Comparison of ENCODE assay signal across 8 cellular contexts in the genomic region with DNA sequence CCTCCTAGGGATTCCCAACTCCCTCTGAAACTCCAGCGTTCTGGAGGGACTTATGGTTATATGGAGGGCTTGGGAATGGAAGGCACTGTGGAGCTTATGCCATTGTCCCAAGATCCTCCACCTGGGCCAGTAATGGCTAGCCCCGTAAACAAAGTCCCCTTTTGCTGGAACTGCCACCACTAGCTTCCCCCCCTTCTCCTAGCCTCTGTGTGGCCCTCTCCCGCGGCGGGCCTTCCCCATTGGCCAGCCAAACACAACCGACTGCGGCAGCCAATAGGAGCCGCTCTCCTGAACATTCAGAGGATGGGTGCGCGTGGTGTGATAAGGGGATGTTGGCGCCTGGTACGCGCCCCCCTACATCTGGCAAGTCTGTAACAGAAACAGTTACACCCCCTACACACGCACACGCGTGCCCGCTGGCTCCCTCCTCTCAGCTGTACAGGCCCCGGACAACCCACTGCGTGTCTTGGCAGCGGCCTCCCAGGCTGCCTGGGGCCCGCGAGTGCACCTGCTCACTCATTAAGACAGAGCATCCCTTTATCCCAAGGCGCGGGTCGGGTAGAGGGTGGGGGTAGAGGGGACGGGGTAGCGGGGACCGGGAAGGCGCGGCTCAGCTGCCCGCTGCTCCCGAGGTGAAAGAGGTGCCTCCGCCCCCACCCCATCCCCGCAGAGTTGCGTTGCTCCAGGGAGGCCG. TPM values are rescaled to one million over a fixed set of nuclear protein-coding genes. Genes with fewer than 3 reads are reported as not detected.
DNase-seq lines count a peak whose midpoint lies in the region; ATAC-seq and TF ChIP-seq lines count a peak whose summit lies in the region.

No MANE protein-coding gene starts in this region.

- no peak for TF ChIP-seq EP300 in Ishikawa (IDR thresholded peaks at IDR 0.05; ENCODE audit: borderline replicate concordance)

- ATAC-seq in GM21423 (IDR thresholded peaks at IDR 0.05; ENCODE audit: unreplicated experiment) (peak; percentile 82), RWPE2 (ENCODE audit: low read depth) (no peak), heart right ventricle (peak; percentile 39 to 74 (median 59))

- H3K9me3 ChIP-seq in RWPE2 (ENCODE audit: severe bottlenecking): no peaks in the 10 kb centered on the region
- H3K9me3 ChIP-seq in heart right ventricle: no peaks in the 10 kb centered on the region

- H3K4me1 ChIP-seq in RWPE2 (ENCODE audit: insufficient read depth, poor library complexity, severe bottlenecking) (peaks cover 10% of the 10 kb centered on the region), heart right ventricle (peaks cover 0 to 45% (median 13%) of the 10 kb centered on the region in 9 donors)

- H3K4me1 Mint-ChIP-seq in activated naive CD4-positive, alpha-beta T cell treated with anti-CD3 and anti-CD28 coated beads for 36 hours (ENCODE audit: low read depth): peaks cover 31% of the 10 kb centered on the region
- peaks cover 2% of the 10 kb centered on the region for H3K4me1 Mint-ChIP-seq in progenitor cell of endocrine pancreas (ENCODE audit: low read depth)

- no peaks in the 10 kb centered on the region for H3K36me3 Mint-ChIP-seq in activated naive CD4-positive, alpha-beta T cell treated with anti-CD3 and anti-CD28 coated beads for 36 hours (ENCODE audit: low read depth)
- peaks cover 1% of the 10 kb centered on the region for H3K36me3 Mint-ChIP-seq in progenitor cell of endocrine pancreas (ENCODE audit: insufficient read depth)

- 2 to 4% methylated on average over 20 to 36 of the region's 36 CpGs for WGBS in heart right ventricle, 2 donors

- DNase-seq in DMS153 treated with DMSO at 0.1 percent for 48 hours (lab: John Stamatoyannopoulos, UW; ENCODE audit: unreplicated experiment): peak; percentile 52
- DNase-seq in RWPE2 (ENCODE audit: low spot score): no peak
- DNase-seq in activated naive CD4-positive, alpha-beta T cell treated with anti-CD3 and anti-CD28 coated beads for 36 hours: peak; percentile 77
- peak; percentile 24 to 36 for DNase-seq in heart right ventricle
- DNase-seq in progenitor cell of endocrine pancreas (ENCODE audit: low spot score, unreplicated experiment): no peak
- no peak for DNase-seq in RWPE1 (ENCODE audit: low spot score)

- H3K27me3 Mint-ChIP-seq in activated naive CD4-positive, alpha-beta T cell treated with anti-CD3 and anti-CD28 coated beads for 36 hours (ENCODE audit: low read depth): no peaks in the 10 kb centered on the region
- peaks cover 23% of the 10 kb centered on the region for H3K27me3 Mint-ChIP-seq in progenitor cell of endocrine pancreas

- H3K27ac ChIP-seq in RWPE2 (ENCODE audit: poor library complexity, severe bottlenecking) (no peak overlapping the region), heart right ventricle (peak overlapping the region in 2 of 10 donors; percentile 34 to 74), RWPE1 (no peak overlapping the region)

- CTCF ChIA-PET in activated naive CD4-positive, alpha-beta T cell treated with anti-CD3 and anti-CD28 coated beads for 36 hours (lab: Charles Lee): no interaction called here
- CTCF ChIA-PET in RWPE1 (lab: Yijun Ruan, JAX): no interaction called here

- H3K36me3 ChIP-seq in RWPE2 (ENCODE audit: low read depth): no peaks in the 10 kb centered on the region
- no peaks in the 10 kb centered on the region for H3K36me3 ChIP-seq in heart right ventricle

- intact Hi-C loops in activated naive CD4-positive, alpha-beta T cell treated with anti-CD3 and anti-CD28 coated beads for 36 hours (cut with micrococcal nuclease): loop anchor here (2.0 to 10.0 kb wide), 3 partner anchors 98 to 731 kb away; a partner anchor contains a TSS
- intact Hi-C loops in heart right ventricle (cut with DNase I): loop anchor here in 3 of 10 donors (5.0 to 10.0 kb wide), 2 partner anchors 46 to 49 kb away; no protein-coding TSS in a partner anchor

- no peaks in the 10 kb centered on the region for H3K9me3 Mint-ChIP-seq in activated naive CD4-positive, alpha-beta T cell treated with anti-CD3 and anti-CD28 coated beads for 36 hours
- H3K9me3 Mint-ChIP-seq in progenitor cell of endocrine pancreas (ENCODE audit: low read depth): peaks cover 7% of the 10 kb centered on the region

- H3K27me3 ChIP-seq in RWPE2 (ENCODE audit: insufficient read depth, poor library complexity, severe bottlenecking) (no peaks in the 10 kb centered on the region), heart right ventricle (no peaks in the 10 kb centered on the region)

- POLR2A ChIA-PET in RWPE1 (lab: Yijun Ruan, JAX; ENCODE audit: low non-redundant PET): interaction anchor here (0.5 kb wide), 1 partner anchor 50 kb away, joined by 3 read pairs; no protein-coding TSS in a partner anchor

- H3K4me3 Mint-ChIP-seq in activated naive CD4-positive, alpha-beta T cell treated with anti-CD3 and anti-CD28 coated beads for 36 hours: peak overlapping the region; percentile 87
- peak overlapping the region; percentile 73 for H3K4me3 Mint-ChIP-seq in progenitor cell of endocrine pancreas (ENCODE audit: low read depth)

- TF ChIP-seq RAD21 in Ishikawa (IDR thresholded peaks at IDR 0.05; ENCODE audit: low read depth): no peak

- peak overlapping the region; percentile 94 for H3K27ac Mint-ChIP-seq in activated naive CD4-positive, alpha-beta T cell treated with anti-CD3 and anti-CD28 coated beads for 36 hours
- peak overlapping the region; percentile 41 for H3K27ac Mint-ChIP-seq in progenitor cell of endocrine pancreas

- H3K4me3 ChIP-seq in RWPE2 (ENCODE audit: severe bottlenecking) (peak overlapping the region; percentile 33), heart right ventricle (peak overlapping the region; percentile 14 to 62 (median 54))

- TF ChIP-seq CTCF in RWPE2 (IDR thresholded peaks at IDR 0.05; ENCODE audit: poor library complexity, severe bottlenecking) (no peak), heart right ventricle (IDR thresholded peaks at IDR 0.05) (no peak), progenitor cell of endocrine pancreas (IDR thresholded peaks at IDR 0.05; ENCODE audit: unreplicated experiment) (no peak), RWPE1 (conservative IDR thresholded peaks at IDR 0.05; ENCODE audit: low read depth) (no peak)

TF ChIP-seq in Ishikawa, 13 proteins besides CTCF, POLR2A, EP300 and RAD21:
- TF ChIP-seq, protein P1, sequence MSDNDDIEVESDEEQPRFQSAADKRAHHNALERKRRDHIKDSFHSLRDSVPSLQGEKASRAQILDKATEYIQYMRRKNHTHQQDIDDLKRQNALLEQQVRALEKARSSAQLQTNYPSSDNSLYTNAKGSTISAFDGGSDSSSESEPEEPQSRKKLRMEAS (IDR thresholded peaks at IDR 0.05): peak; percentile 41
- TF ChIP-seq ZBTB7A (IDR thresholded peaks at IDR 0.05; ENCODE audit: low read depth) (no peak), FOXM1 (IDR thresholded peaks at IDR 0.05; ENCODE audit: borderline replicate concordance, low read depth) (no peak), TEAD4 (IDR thresholded peaks at IDR 0.05) (no peak)

RNA-seq across cellular contexts. Expression of a gene that starts 0.9 kb away (rescaled TPM):
- total RNA-seq in activated naive CD4-positive, alpha-beta T cell treated with anti-CD3 and anti-CD28 coated beads for 36 hours: 10 to 100 TPM; 11.3 to 15.1 TPM
- 1 to 10 TPM in 8 of 10 donors, under 1 TPM in 2; 0.32 to 4.6 (median 1.6) TPM for total RNA-seq in heart right ventricle
- polyA plus RNA-seq in heart right ventricle: 1 to 10 TPM in 1 of 2 donors, under 1 TPM in 1; 0.22 to 3.6 TPM
- total RNA-seq in progenitor cell of endocrine pancreas: 0.60 and 0.87 TPM in 2 replicates

RNA-seq across cellular contexts. Expression of a gene that starts 5.3 kb away (rescaled TPM):
- 10 to 100 TPM; 59.4 to 63.1 TPM for total RNA-seq in activated naive CD4-positive, alpha-beta T cell treated with anti-CD3 and anti-CD28 coated beads for 36 hours
- total RNA-seq in heart right ventricle: 100 to 1,000 TPM in 9 of 10 donors, 10 to 100 TPM in 1; 93.8 to 165 (median 142) TPM
- polyA plus RNA-seq in heart right ventricle: 100 to 1,000 TPM in 1 of 2 donors, 10 to 100 TPM in 1; 99.4 to 114 TPM
- 35.2 and 35.5 TPM in 2 replicates for total RNA-seq in progenitor cell of endocrine pancreas

Comparison
In these comparisons a context has a peak if more than half of its experiments do, and no peak if none do; other contexts are left out.
1. DNase-seq: peak in DMS153 treated with DMSO at 0.1 percent for 48 hours (single experiment), activated naive CD4-positive, alpha-beta T cell treated with anti-CD3 and anti-CD28 coated beads for 36 hours (single experiment) and heart right ventricle (2 of 2); none in RWPE2 (single experiment), progenitor cell of endocrine pancreas (single experiment) and RWPE1 (single experiment).